ENCODE assay signal across 8 cellular contexts in genomic region chr22:30822216-30823014, GRCh38.
DNase-seq lines count a peak whose midpoint lies in the region; ATAC-seq and TF ChIP-seq lines count a peak whose summit lies in the region.

No MANE protein-coding gene starts in this region.

- H3K4me1 Mint-ChIP-seq in Caco-2 (ENCODE audit: low read depth, unreplicated experiment) = no peaks in the 10 kb centered on the region

- no peaks in the 10 kb centered on the region for H3K9me3 Mint-ChIP-seq in Caco-2 (ENCODE audit: unreplicated experiment)

- peaks cover 19% of the 10 kb centered on the region for H3K27me3 Mint-ChIP-seq in Caco-2 (ENCODE audit: insufficient read depth, unreplicated experiment)

- intact Hi-C loops in Caco-2 (cut with micrococcal nuclease; ENCODE audit: unreplicated experiment) = no loop called here

- H3K4me2 ChIP-seq in fibroblast of lung (ENCODE audit: extremely low read depth, insufficient read depth, low read length) = peak overlapping the region; percentile 66

- peak overlapping the region; percentile 67 for H3K4me3 Mint-ChIP-seq in Caco-2 (ENCODE audit: unreplicated experiment)

- H3K27ac Mint-ChIP-seq in Caco-2 (ENCODE audit: unreplicated experiment) = no peak overlapping the region

- H3K9ac ChIP-seq in fibroblast of lung (ENCODE audit: insufficient read depth, low read length) = no peak overlapping the region

- no peak for TF ChIP-seq CTCF in Caco-2 (IDR thresholded peaks at IDR 0.05; ENCODE audit: insufficient read depth in 1 of 2, low read depth in 1 of 2, low read length in 1 of 2, severe bottlenecking in 1 of 2, unreplicated experiment in 1 of 2)
- TF ChIP-seq CTCF in fibroblast of lung (conservative IDR thresholded peaks at IDR 0.05 in 1 of 2, IDR thresholded peaks at IDR 0.05 in 1 of 2; ENCODE audit: low read depth in 1 of 2, low read length in 2 of 2) = no peak

- no peak for TF ChIP-seq POLR2A in erythroblast (IDR thresholded peaks at IDR 0.05; ENCODE audit: low read length)

- POLR2A ChIA-PET in Caco-2 (lab: Charles Lee) = interaction anchor here (1.7 kb wide), 1 partner anchor 100 kb away, joined by 3 read pairs; no protein-coding TSS in a partner anchor

- H3K36me3 ChIP-seq in Caco-2 (ENCODE audit: control insufficient read depth, insufficient read depth, low read length) = no peaks in the 10 kb centered on the region
- H3K36me3 ChIP-seq in fibroblast of lung (ENCODE audit: control insufficient read depth, insufficient read depth, low read length) = no peaks in the 10 kb centered on the region
- no peaks in the 10 kb centered on the region for H3K36me3 ChIP-seq in neuron (ENCODE audit: insufficient read depth, low read length)

- H3K4me1 ChIP-seq in Caco-2 (peaks cover 8% of the 10 kb centered on the region; the same call in 1 of the 2 replicates), fibroblast of lung (ENCODE audit: control insufficient read depth, extremely low read depth, insufficient read depth, low read length) (peaks cover 2% of the 10 kb centered on the region), neuron (ENCODE audit: insufficient read depth, low read length) (peaks cover 7% of the 10 kb centered on the region)

- peaks cover 6% of the 10 kb centered on the region for H3K36me3 Mint-ChIP-seq in Caco-2 (ENCODE audit: insufficient read depth, unreplicated experiment)

- no peaks in the 10 kb centered on the region for H3K27me3 ChIP-seq in Caco-2 (replicated peaks; ENCODE audit: control insufficient read depth, insufficient read depth, low read length)
- H3K27me3 ChIP-seq in fibroblast of lung (ENCODE audit: control insufficient read depth, insufficient read depth, low read length) = peaks cover 16% of the 10 kb centered on the region
- H3K27me3 ChIP-seq in neuron (ENCODE audit: insufficient read depth, low read length) = peaks cover 77% of the 10 kb centered on the region

- H3K27ac ChIP-seq in fibroblast of lung (ENCODE audit: insufficient read depth, low read length) = no peak overlapping the region

- H2AFZ ChIP-seq in fibroblast of lung (ENCODE audit: low read length) (no peak overlapping the region), neuron (ENCODE audit: low read depth, low read length) (peak overlapping the region; percentile 36)

- CTCF ChIA-PET in Caco-2 (lab: Charles Lee) = interaction anchor here (1.0 to 1.5 kb wide), 2 partner anchors 19 to 58 kb away, joined by 3 to 5 read pairs; no protein-coding TSS in a partner anchor

- no TSS peak for BruUV-seq in Caco-2 (replicated peaks; lab: Mats Ljungman, UMichigan)

- H3K9me3 ChIP-seq in Caco-2 (no peaks in the 10 kb centered on the region), fibroblast of lung (ENCODE audit: control insufficient read depth, insufficient read depth, low read depth, low read length) (no peaks in the 10 kb centered on the region), neuron (ENCODE audit: low read length) (no peaks in the 10 kb centered on the region)

- H4K20me1 ChIP-seq in fibroblast of lung (ENCODE audit: control insufficient read depth, extremely low read depth, insufficient read depth, low read length) = no peaks in the 10 kb centered on the region

- peak in 1 of 2 experiments; percentile 34 for DNase-seq in Caco-2
- DNase-seq in fibroblast of lung (ENCODE audit: low read depth in 2 of 2) = peak in 1 of 2 donors; percentile 15
- no peak for DNase-seq in erythroblast (lab: John Stamatoyannopoulos, UW)
- DNase-seq in NOMO-1 treated with DMSO at 0.1 percent for 48 hours (lab: John Stamatoyannopoulos, UW; ENCODE audit: unreplicated experiment) = no peak

- H3K4me3 ChIP-seq in Caco-2 (ENCODE audit: low read depth, low read length) (peak overlapping the region; percentile 46), fibroblast of lung (replicated peaks in 1 of 4; ENCODE audit: control extremely low read depth in 1 of 4, insufficient read depth in 1 of 4, low read depth in 3 of 4, low read length in 4 of 4) (peak overlapping the region in 3 of 4 experiments; percentile 28 to 48 (median 32)), neuron (ENCODE audit: low read length) (peak overlapping the region; percentile 28)

- no peaks in the 10 kb centered on the region for H3K79me2 ChIP-seq in fibroblast of lung (ENCODE audit: control insufficient read depth, insufficient read depth, low read length)

- ATAC-seq in SK-N-SH treated with all-trans-retinoic acid at 6 μM for 48 hours (peak; percentile 82), GM19328 (IDR thresholded peaks at IDR 0.05; ENCODE audit: unreplicated experiment) (no peak), HG03442 (IDR thresholded peaks at IDR 0.05; ENCODE audit: unreplicated experiment) (no peak)

TF ChIP-seq in SK-N-SH treated with all-trans-retinoic acid at 6 μM for 48 hours, 23 proteins besides CTCF, POLR2A, EP300 and RAD21:
- no peak for TF ChIP-seq CREB5 (CRISPR knock-in tag; IDR thresholded peaks at IDR 0.05; ENCODE audit: low read depth)
- TF ChIP-seq SNAI2 (CRISPR knock-in tag; IDR thresholded peaks at IDR 0.05) = no peak
- no peak for TF ChIP-seq ZFP3 (CRISPR knock-in tag; IDR thresholded peaks at IDR 0.05)
- no peak for TF ChIP-seq TSHZ2 (CRISPR knock-in tag; IDR thresholded peaks at IDR 0.05)
- no peak for TF ChIP-seq CSDC2 (CRISPR knock-in tag; IDR thresholded peaks at IDR 0.05)
- no peak for TF ChIP-seq ESRRG (CRISPR knock-in tag; IDR thresholded peaks at IDR 0.05)
TF ChIP-seq in SK-N-SH treated with all-trans-retinoic acid at 6 μM for 48 hours: peak in this region for 0.
